ENCODE assay signal across 10 cellular contexts in genomic region chr14:99189201-99189801, GRCh38.
DNase-seq lines count a peak whose midpoint lies in the region; ATAC-seq and FAIRE-seq lines count a peak whose summit lies in the region.
"Had no signal": no experiment of that assay in that cellular context is flagged by ENCODE, and none has a peak within 500 bp of the region (broad histone marks: within the 10 kb centered on the region; RNA-seq: fewer than 3 reads in every experiment).

No MANE protein-coding gene starts in this region.

- H3K27ac ChIP-seq in CD4-positive, CD25-positive, alpha-beta regulatory T cell (ENCODE audit: insufficient read depth, low read length, poor library complexity, severe bottlenecking): peak overlapping the region; percentile 92
- H3K27ac ChIP-seq in small intestine (ENCODE audit: low read depth in 1 of 2, low read length in 1 of 2): peak overlapping the region in 1 of 2 donors; percentile 1
- H3K27ac ChIP-seq: KMS-11 had no signal

- peak; percentile 34 to 83 (median 56) for DNase-seq in CD4-positive, CD25-positive, alpha-beta regulatory T cell
- peak; percentile 71 for DNase-seq in activated CD4-positive, alpha-beta T cell treated with anti-CD3 and anti-CD28 coated beads for 36 hours
- peak in 1 of 2 donors; percentile 71 for DNase-seq in activated naive CD4-positive, alpha-beta T cell treated with anti-CD3 and anti-CD28 coated beads, Interleukin-2, amount 50 U/mL, for 72 hours (ENCODE audit: low spot score in 2 of 2)
- DNase-seq in midbrain (lab: John Stamatoyannopoulos, UW) (peak; percentile 16), small intestine (no peak), GM19239 (ENCODE audit: insufficient read length, low spot score) (no peak), HT-29 (ENCODE audit: low spot score) (no peak), LoVo (ENCODE audit: low spot score) (no peak)

- H3K9me3 ChIP-seq in CD4-positive, CD25-positive, alpha-beta regulatory T cell (ENCODE audit: control insufficient read depth in 2 of 2, low read length in 2 of 2): no peaks in the 10 kb centered on the region
- no peaks in the 10 kb centered on the region for H3K9me3 ChIP-seq in small intestine (ENCODE audit: control insufficient read depth, low read depth)

- H3K36me3 ChIP-seq in CD4-positive, CD25-positive, alpha-beta regulatory T cell (ENCODE audit: control insufficient read depth, insufficient read depth, low read length): peaks cover 16% of the 10 kb centered on the region
- H3K36me3 ChIP-seq in small intestine (ENCODE audit: control insufficient read depth in 2 of 2, insufficient read depth in 2 of 2, low read length in 2 of 2): no peaks in the 10 kb centered on the region

- H3K4me1 Mint-ChIP-seq in CD4-positive, CD25-positive, alpha-beta regulatory T cell: peaks cover 54 to 97% (median 78%) of the 10 kb centered on the region in 4 donors
- peaks cover 89% of the 10 kb centered on the region for H3K4me1 Mint-ChIP-seq in activated CD4-positive, alpha-beta T cell treated with anti-CD3 and anti-CD28 coated beads for 36 hours

- H3K27me3 ChIP-seq in CD4-positive, CD25-positive, alpha-beta regulatory T cell (ENCODE audit: control insufficient read depth, insufficient read depth, low read length): no peaks in the 10 kb centered on the region
- H3K27me3 ChIP-seq in small intestine (ENCODE audit: control insufficient read depth in 2 of 2, insufficient read depth in 2 of 2, low read length in 2 of 2): no peaks in the 10 kb centered on the region

- intact Hi-C loops in activated CD4-positive, alpha-beta T cell treated with anti-CD3 and anti-CD28 coated beads for 36 hours (cut with DNase I, micrococcal nuclease): loop anchor here (2.0 to 10.0 kb wide), 6 partner anchors 42 to 1734 kb away; no protein-coding TSS in a partner anchor

- peaks cover 27% of the 10 kb centered on the region for H3K36me3 Mint-ChIP-seq in CD4-positive, CD25-positive, alpha-beta regulatory T cell
- H3K36me3 Mint-ChIP-seq in activated CD4-positive, alpha-beta T cell treated with anti-CD3 and anti-CD28 coated beads for 36 hours (ENCODE audit: low read depth): peaks cover 54% of the 10 kb centered on the region
- peaks cover 9 to 54% of the 10 kb centered on the region in 2 donors for H3K36me3 Mint-ChIP-seq in activated naive CD4-positive, alpha-beta T cell treated with anti-CD3 and anti-CD28 coated beads, Interleukin-2, amount 50 U/mL, for 72 hours

- peaks cover 99% of the 10 kb centered on the region for H3K4me1 ChIP-seq in CD4-positive, CD25-positive, alpha-beta regulatory T cell (ENCODE audit: control insufficient read depth, insufficient read depth, low read length, poor library complexity, severe bottlenecking)
- H3K4me1 ChIP-seq in small intestine (ENCODE audit: control insufficient read depth in 2 of 2, insufficient read depth in 1 of 2, low read depth in 1 of 2, low read length in 1 of 2): peaks cover 0 to 4% of the 10 kb centered on the region in 2 donors

- H3K4me3 ChIP-seq in CD4-positive, CD25-positive, alpha-beta regulatory T cell (ENCODE audit: low read depth, low read length): peak overlapping the region; percentile 80
- H3K4me3 ChIP-seq in small intestine (ENCODE audit: low read depth in 1 of 2, low read length in 2 of 2): no peak overlapping the region

- H3K27ac Mint-ChIP-seq in CD4-positive, CD25-positive, alpha-beta regulatory T cell: peak overlapping the region; percentile 97 to 100 (median 99)
- H3K27ac Mint-ChIP-seq in activated CD4-positive, alpha-beta T cell treated with anti-CD3 and anti-CD28 coated beads for 36 hours: peak overlapping the region; percentile 97
- H3K27ac Mint-ChIP-seq in activated naive CD4-positive, alpha-beta T cell treated with anti-CD3 and anti-CD28 coated beads, Interleukin-2, amount 50 U/mL, for 72 hours: peak overlapping the region; percentile 88 to 97

- FAIRE-seq in small intestine (lab: Jason Lieb, UNC): no peak
- no peak for FAIRE-seq in GM19239 (lab: Jason Lieb, UNC)
- FAIRE-seq: RCC 7860 had no signal

- POLR2A ChIA-PET in activated CD4-positive, alpha-beta T cell treated with anti-CD3 and anti-CD28 coated beads for 36 hours (lab: Charles Lee): interaction anchor here (0.8 to 1.0 kb wide), 2 partner anchors 18 to 29 kb away, joined by 3 to 4 read pairs; no protein-coding TSS in a partner anchor

- 77 to 88% (median 83%) methylated on average over 26 of the region's 26 CpGs for WGBS in small intestine, 3 donors

- ATAC-seq in CD4-positive, CD25-positive, alpha-beta regulatory T cell (ENCODE audit: low read depth in 2 of 2): peak; percentile 43 to 44
- peak; percentile 19 for ATAC-seq in activated CD4-positive, alpha-beta T cell treated with anti-CD3 and anti-CD28 coated beads for 36 hours
- ATAC-seq in activated naive CD4-positive, alpha-beta T cell treated with anti-CD3 and anti-CD28 coated beads, Interleukin-2, amount 50 U/mL, for 72 hours: peak; percentile 26 to 29

- CTCF ChIA-PET in activated CD4-positive, alpha-beta T cell treated with anti-CD3 and anti-CD28 coated beads for 36 hours (lab: Charles Lee): interaction anchor here (0.5 to 3.0 kb wide), 13 partner anchors 8 to 1023 kb away, joined by 3 to 18 read pairs (median 6); no protein-coding TSS in a partner anchor

- no peaks in the 10 kb centered on the region for H3K9me3 Mint-ChIP-seq in CD4-positive, CD25-positive, alpha-beta regulatory T cell
- no peaks in the 10 kb centered on the region for H3K9me3 Mint-ChIP-seq in activated CD4-positive, alpha-beta T cell treated with anti-CD3 and anti-CD28 coated beads for 36 hours (ENCODE audit: low read depth)
- no peaks in the 10 kb centered on the region for H3K9me3 Mint-ChIP-seq in activated naive CD4-positive, alpha-beta T cell treated with anti-CD3 and anti-CD28 coated beads, Interleukin-2, amount 50 U/mL, for 72 hours

- H3K27me3 Mint-ChIP-seq in CD4-positive, CD25-positive, alpha-beta regulatory T cell: no peaks in the 10 kb centered on the region
- no peaks in the 10 kb centered on the region for H3K27me3 Mint-ChIP-seq in activated CD4-positive, alpha-beta T cell treated with anti-CD3 and anti-CD28 coated beads for 36 hours

- H3K4me3 Mint-ChIP-seq in CD4-positive, CD25-positive, alpha-beta regulatory T cell: peak overlapping the region; percentile 88 to 96 (median 90)
- peak overlapping the region; percentile 79 for H3K4me3 Mint-ChIP-seq in activated CD4-positive, alpha-beta T cell treated with anti-CD3 and anti-CD28 coated beads for 36 hours

Comparison
In these comparisons a context has a peak if more than half of its experiments do, and no peak if none do; other contexts are left out.
1. DNase-seq: peak in CD4-positive, CD25-positive, alpha-beta regulatory T cell (3 of 3), activated CD4-positive, alpha-beta T cell treated with anti-CD3 and anti-CD28 coated beads for 36 hours (single experiment) and midbrain (single experiment); none in small intestine (single experiment), GM19239 (single experiment), HT-29 (single experiment) and LoVo (single experiment).
2. Peak in every context shown above with its lines, with median percentiles within 50 percentile points of each other: ATAC-seq and H3K27ac Mint-ChIP-seq.